ENCODE assay signal across 1 cellular context in genomic region chr9:5193345-5193744, GRCh38.
A peak's percentile ranks its signal among the peaks of the same experiment; 100 is the strongest.
TF ChIP-seq lines count a peak whose summit lies in the region.

No MANE protein-coding gene starts in this region.

TF ChIP-seq in HepG2, 621 proteins besides CTCF, POLR2A, EP300 and RAD21:
- TF ChIP-seq IRF1 (CRISPR knock-in tag; IDR thresholded peaks at IDR 0.05; ENCODE audit: low read depth) = no peak
- TF ChIP-seq MLX (CRISPR knock-in tag; IDR thresholded peaks at IDR 0.05) = no peak
- TF ChIP-seq POLR2AphosphoS5 (IDR thresholded peaks at IDR 0.05; ENCODE audit: low read depth, low read length) = no peak
- no peak for TF ChIP-seq ZNF580 (CRISPR knock-in tag; IDR thresholded peaks at IDR 0.05; ENCODE audit: borderline replicate concordance, low read depth)
- TF ChIP-seq ATF7 (IDR thresholded peaks at IDR 0.05) = peak; percentile 78
- TF ChIP-seq ATF7 (CRISPR knock-in tag; IDR thresholded peaks at IDR 0.05) = no peak
- TF ChIP-seq U2AF1 (optimal IDR thresholded peaks at IDR 0.05; ENCODE audit: low read depth, low read length) = no peak
- peak; percentile 38; the same call in 1 of the 2 replicates for TF ChIP-seq CREB1 (IDR thresholded peaks at IDR 0.05)
- no peak for TF ChIP-seq CREB1 (CRISPR knock-in tag; IDR thresholded peaks at IDR 0.05)
- no peak for TF ChIP-seq CREBL2 (CRISPR knock-in tag; IDR thresholded peaks at IDR 0.05; ENCODE audit: borderline replicate concordance)
